8 cellular contexts compared by ENCODE assay signal in genomic region chr2:62774555-62775366, GRCh38.
DNase-seq lines count a peak whose midpoint lies in the region; ATAC-seq and TF ChIP-seq lines count a peak whose summit lies in the region.

No MANE protein-coding gene starts in this region.

- H3K27me3 Mint-ChIP-seq in CD4-positive, alpha-beta memory T cell = no peaks in the 10 kb centered on the region
- no peaks in the 10 kb centered on the region for H3K27me3 Mint-ChIP-seq in type B pancreatic cell

- peak overlapping the region in 1 of 7 donors; percentile 75 for H3K27ac Mint-ChIP-seq in CD4-positive, alpha-beta memory T cell
- no peak overlapping the region for H3K27ac Mint-ChIP-seq in type B pancreatic cell

- no peak overlapping the region for H3K27ac ChIP-seq in CD4-positive, alpha-beta memory T cell (ENCODE audit: low read depth, low read length)
- no peak overlapping the region for H3K27ac ChIP-seq in effector memory CD4-positive, alpha-beta T cell (ENCODE audit: insufficient read depth, low read length, poor library complexity, severe bottlenecking)

- POLR2A ChIA-PET in CD4-positive, alpha-beta memory T cell (lab: Charles Lee; ENCODE audit: partially characterized antibody) = no interaction called here

- H3K9me3 Mint-ChIP-seq in CD4-positive, alpha-beta memory T cell = peaks cover 0 to 2% (median 0%) of the 10 kb centered on the region in 8 donors
- peaks cover 6% of the 10 kb centered on the region for H3K9me3 Mint-ChIP-seq in type B pancreatic cell

- H3K4me3 Mint-ChIP-seq in CD4-positive, alpha-beta memory T cell = no peak overlapping the region
- no peak overlapping the region for H3K4me3 Mint-ChIP-seq in type B pancreatic cell

- intact Hi-C loops in CD4-positive, alpha-beta memory T cell (cut with micrococcal nuclease) = loop anchor here (1.0 kb wide), 2 partner anchors 317 to 856 kb away; no protein-coding TSS in a partner anchor

- TF ChIP-seq CTCF in type B pancreatic cell (conservative IDR thresholded peaks at IDR 0.05) = peak; percentile 89

- H3K36me3 ChIP-seq in CD4-positive, alpha-beta memory T cell (ENCODE audit: insufficient read depth, low read length) = no peaks in the 10 kb centered on the region
- no peaks in the 10 kb centered on the region for H3K36me3 ChIP-seq in effector memory CD4-positive, alpha-beta T cell (ENCODE audit: control insufficient read depth, insufficient read depth, low read length)

- CTCF ChIA-PET in CD4-positive, alpha-beta memory T cell (lab: Charles Lee; ENCODE audit: partially characterized antibody) = interaction anchor here (1.1 to 12.8 kb wide), 9 partner anchors 8 to 323 kb away, joined by 3 to 207 read pairs (median 7); no protein-coding TSS in a partner anchor

- H3K4me1 ChIP-seq in CD4-positive, alpha-beta memory T cell (ENCODE audit: insufficient read depth, low read length) = no peaks in the 10 kb centered on the region
- H3K4me1 ChIP-seq in effector memory CD4-positive, alpha-beta T cell (ENCODE audit: control insufficient read depth, insufficient read depth, low read length, poor library complexity, severe bottlenecking) = no peaks in the 10 kb centered on the region

- DNase-seq in CD4-positive, alpha-beta memory T cell = peak in 4 of 5 donors; percentile 25 to 42 (median 32)
- DNase-seq in NCI-H2171 (lab: John Stamatoyannopoulos, UW) (peak; percentile 2), astrocyte of the hippocampus (ENCODE audit: low read depth, low spot score) (peak; percentile 63), inferior parietal cortex (ENCODE audit: extremely low spot score) (peak; percentile 81), type B pancreatic cell (ENCODE audit: extremely low spot score, unreplicated experiment) (no peak)
- no peak for DNase-seq in effector memory CD4-positive, alpha-beta T cell

- ATAC-seq in GM21381 (IDR thresholded peaks at IDR 0.05; ENCODE audit: unreplicated experiment) = peak; percentile 62
- ATAC-seq in HG03439 (IDR thresholded peaks at IDR 0.05; ENCODE audit: unreplicated experiment) = no peak

- peaks cover 0 to 11% (median 5%) of the 10 kb centered on the region in 4 donors for H3K4me1 Mint-ChIP-seq in CD4-positive, alpha-beta memory T cell
- no peaks in the 10 kb centered on the region for H3K4me1 Mint-ChIP-seq in type B pancreatic cell (ENCODE audit: unreplicated experiment)

- no peaks in the 10 kb centered on the region for H3K27me3 ChIP-seq in CD4-positive, alpha-beta memory T cell (ENCODE audit: insufficient read depth, low read length)
- H3K27me3 ChIP-seq in effector memory CD4-positive, alpha-beta T cell (replicated peaks; ENCODE audit: control insufficient read depth, insufficient read depth, low read length, poor library complexity, severe bottlenecking) = no peaks in the 10 kb centered on the region

- no peaks in the 10 kb centered on the region for H3K9me3 ChIP-seq in CD4-positive, alpha-beta memory T cell (ENCODE audit: control insufficient read depth in 1 of 2, low read length in 2 of 2)
- no peaks in the 10 kb centered on the region for H3K9me3 ChIP-seq in effector memory CD4-positive, alpha-beta T cell (ENCODE audit: control insufficient read depth, low read length)

- peaks cover 3 to 5% of the 10 kb centered on the region in 2 donors for H3K36me3 Mint-ChIP-seq in CD4-positive, alpha-beta memory T cell
- peaks cover 14% of the 10 kb centered on the region for H3K36me3 Mint-ChIP-seq in type B pancreatic cell

- H3K4me3 ChIP-seq in CD4-positive, alpha-beta memory T cell (ENCODE audit: low read length in 2 of 2) = no peak overlapping the region
- no peak overlapping the region for H3K4me3 ChIP-seq in effector memory CD4-positive, alpha-beta T cell (ENCODE audit: insufficient read depth, low read depth, low read length, poor library complexity, severe bottlenecking)

Comparison
In these comparisons a context has a peak if more than half of its experiments do, and no peak if none do; other contexts are left out.
1. DNase-seq: peak in CD4-positive, alpha-beta memory T cell (4 of 5), NCI-H2171 (single experiment), astrocyte of the hippocampus (single experiment) and inferior parietal cortex (single experiment); none in type B pancreatic cell (single experiment) and effector memory CD4-positive, alpha-beta T cell (0 of 3).